In the genomic region with DNA sequence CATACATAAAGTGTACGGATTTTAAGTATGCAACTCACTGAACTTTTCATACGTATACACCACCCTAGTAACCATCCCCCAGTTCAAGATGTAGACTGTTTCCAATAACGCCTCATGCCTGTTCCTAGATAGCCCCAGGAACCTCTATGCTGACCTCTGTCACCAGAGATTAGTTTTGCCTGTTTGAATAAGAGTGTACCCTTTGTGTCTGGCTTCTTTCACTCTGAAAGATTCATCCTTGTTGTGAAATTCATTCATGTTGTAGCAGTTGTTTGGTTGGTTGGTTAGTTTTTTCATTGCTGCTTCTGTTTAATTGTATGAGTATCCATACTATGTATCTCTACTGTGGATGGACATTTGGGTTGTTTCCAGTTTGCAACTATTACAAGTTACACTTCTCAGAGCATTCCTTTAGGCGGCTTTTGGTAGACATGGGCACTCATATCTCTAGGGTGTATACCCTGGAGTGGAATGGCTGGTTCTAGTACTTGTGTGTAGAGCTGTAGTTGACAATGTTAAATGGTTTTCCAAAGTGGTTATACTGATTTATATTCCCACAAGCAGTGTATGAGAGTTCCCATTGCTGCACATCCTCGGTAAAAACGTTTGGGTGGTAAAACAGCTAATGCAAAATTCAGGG, we compare ENCODE assay signal across 7 cellular contexts. TPM values are rescaled to one million over a fixed set of nuclear protein-coding genes. Genes with fewer than 3 reads are reported as not detected.
A peak's percentile ranks its signal among the peaks of the same experiment; 100 is the strongest.
DNase-seq lines count a peak whose midpoint lies in the region; ATAC-seq, FAIRE-seq and TF ChIP-seq lines count a peak whose summit lies in the region.

No MANE protein-coding gene starts in this region.

- H3K4me3 ChIP-seq in body of pancreas: no peak overlapping the region

- H3K4me1 ChIP-seq in body of pancreas: peaks cover 21% of the 10 kb centered on the region

- no peaks in the 10 kb centered on the region for H3K27me3 Mint-ChIP-seq in naive B cell

- no peaks in the 10 kb centered on the region for H3K27me3 ChIP-seq in body of pancreas

- no peaks in the 10 kb centered on the region for H3K36me3 ChIP-seq in body of pancreas (replicated peaks in 1 of 2; ENCODE audit: insufficient read depth in 1 of 2, low read depth in 2 of 2)

- H3K27ac Mint-ChIP-seq in naive B cell: peak overlapping the region; percentile 28 to 97 (median 96)

- FAIRE-seq in GM12891 (lab: Jason Lieb, UNC): peak; percentile 86

- DNase-seq in GM12891 (ENCODE audit: insufficient read length, low spot score): no peak
- peak; percentile 76 for DNase-seq in NAMALWA (ENCODE audit: low spot score)
- no peak for DNase-seq in body of pancreas
- no peak for DNase-seq in naive B cell
- DNase-seq in ecto neural progenitor cell (ENCODE audit: low spot score): no peak
- no peak for DNase-seq in NCI-H1048 (lab: John Stamatoyannopoulos, UW)

- H3K36me3 Mint-ChIP-seq in naive B cell: no peaks in the 10 kb centered on the region

- TF ChIP-seq POLR2A in GM12891 (IDR thresholded peaks at IDR 0.05; ENCODE audit: low read depth, low read length): no peak
- no peak for TF ChIP-seq POLR2A in body of pancreas (IDR thresholded peaks at IDR 0.05)

- peak overlapping the region; percentile 92 to 97 (median 95) for H3K4me3 Mint-ChIP-seq in naive B cell

- no peak for TF ChIP-seq CTCF in body of pancreas (IDR thresholded peaks at IDR 0.05)

- no peaks in the 10 kb centered on the region for H3K9me3 Mint-ChIP-seq in naive B cell

- H3K27ac ChIP-seq in body of pancreas: peak overlapping the region in 3 of 4 donors; percentile 88 to 94 (median 92)

- no peak for ATAC-seq in body of pancreas
- no peak for ATAC-seq in naive B cell (ENCODE audit: low read depth in 2 of 2)
- ATAC-seq in HG03095 (IDR thresholded peaks at IDR 0.05; ENCODE audit: unreplicated experiment): no peak

- H3K9me3 ChIP-seq in body of pancreas: no peaks in the 10 kb centered on the region

- intact Hi-C loops in body of pancreas (cut with DNase I): no loop called here

- H3K4me1 Mint-ChIP-seq in naive B cell: peaks cover 45 to 66% (median 50%) of the 10 kb centered on the region in 3 donors

- WGBS in body of pancreas, 2 donors: 50 to 59% methylated on average over 6 of the region's 6 CpGs

TF ChIP-seq in GM12891, 5 proteins besides CTCF, POLR2A, EP300 and RAD21:
- TF ChIP-seq TAF1 (IDR thresholded peaks at IDR 0.05; ENCODE audit: low read depth, low read length) (no peak), PAX5 (IDR thresholded peaks at IDR 0.05; ENCODE audit: insufficient read depth, low read length, severe bottlenecking) (no peak), SPI1 (IDR thresholded peaks at IDR 0.05; ENCODE audit: low read depth, low read length) (no peak), POLR2AphosphoS5 (IDR thresholded peaks at IDR 0.05; ENCODE audit: low read depth, low read length) (no peak), POU2F2 (IDR thresholded peaks at IDR 0.05; ENCODE audit: low read depth, low read length) (no peak)

RNA-seq across cellular contexts. Expression of a gene that starts 1.6 kb away (rescaled TPM):
- polyA plus RNA-seq in GM12891 (2012; ENCODE audit: low read depth, missing spikeins): 54.7 TPM
- total RNA-seq in body of pancreas: 10 to 100 TPM; 17.1 to 34.2 TPM
- 100 to 1,000 TPM; 169 to 257 (median 216) TPM for polyA plus RNA-seq in naive B cell (ENCODE audit: low read depth in 6 of 6)
